1 cellular context compared by ENCODE assay signal in genomic region chr14:98803196-98803595, GRCh38.
TF ChIP-seq lines count a peak whose summit lies in the region.

No MANE protein-coding gene starts in this region.

TF ChIP-seq in H1, 55 proteins besides CTCF, POLR2A, EP300 and RAD21:
- TF ChIP-seq CHD1 (IDR thresholded peaks at IDR 0.05; ENCODE audit: low read depth, low read length) (no peak), EZH2 (IDR thresholded peaks at IDR 0.05; ENCODE audit: low read depth, low read length, severe bottlenecking) (no peak), KDM1A (IDR thresholded peaks at IDR 0.05; ENCODE audit: borderline replicate concordance, low read length) (no peak), BCL11A (IDR thresholded peaks at IDR 0.05; ENCODE audit: low read depth in 2 of 2, low read length in 2 of 2) (no peak), NRF1 (IDR thresholded peaks at IDR 0.05; ENCODE audit: low read depth, low read length) (no peak), RXRA (IDR thresholded peaks at IDR 0.05; ENCODE audit: insufficient read depth, low read depth, low read length) (no peak), TEAD4 (IDR thresholded peaks at IDR 0.05; ENCODE audit: low read depth, low read length) (no peak), GTF2F1 (IDR thresholded peaks at IDR 0.05; ENCODE audit: borderline replicate concordance, low read depth, low read length) (no peak), RFX5 (IDR thresholded peaks at IDR 0.05; ENCODE audit: borderline replicate concordance, low read depth, low read length) (no peak), JUN (IDR thresholded peaks at IDR 0.05; ENCODE audit: low read depth, low read length) (no peak), GABPA (IDR thresholded peaks at IDR 0.05; ENCODE audit: borderline replicate concordance, insufficient read depth, low read length) (no peak), ATF3 (IDR thresholded peaks at IDR 0.05; ENCODE audit: insufficient read depth, low read depth, low read length) (no peak), SRF (IDR thresholded peaks at IDR 0.05; ENCODE audit: low read depth, low read length) (no peak), CEBPB (IDR thresholded peaks at IDR 0.05; ENCODE audit: low read depth, low read length) (no peak), HDAC6 (IDR thresholded peaks at IDR 0.05; ENCODE audit: low read depth, low read length) (no peak), SUZ12 (IDR thresholded peaks at IDR 0.05; ENCODE audit: low read length) (no peak), ASH2L (IDR thresholded peaks at IDR 0.05; ENCODE audit: low read length) (no peak), BACH1 (IDR thresholded peaks at IDR 0.05; ENCODE audit: low read length) (no peak)
